In genomic region chr3:69385033-69385722, GRCh38 we compare ENCODE assay signal across 8 cellular contexts. TPM values are rescaled to one million over a fixed set of nuclear protein-coding genes. Genes with fewer than 3 reads are reported as not detected.
DNase-seq lines count a peak whose midpoint lies in the region; ATAC-seq and TF ChIP-seq lines count a peak whose summit lies in the region.

No MANE protein-coding gene starts in this region.

- 63% methylated on average over 10 of the region's 11 CpGs for WGBS in mammary epithelial cell (ENCODE audit: low coverage, missing lambda C conversion rate)

- peak overlapping the region; percentile 100 for H3K4me2 ChIP-seq in mammary epithelial cell (ENCODE audit: insufficient read depth, low read depth, low read length)

- no peak for TF ChIP-seq CTCF in mammary epithelial cell (conservative IDR thresholded peaks at IDR 0.05 in 1 of 2, IDR thresholded peaks at IDR 0.05 in 1 of 2; ENCODE audit: extremely low read depth in 1 of 2, insufficient read depth in 1 of 2, low read depth in 1 of 2, low read length in 2 of 2)
- TF ChIP-seq CTCF in lower lobe of right lung (IDR thresholded peaks at IDR 0.05) = no peak
- no peak for TF ChIP-seq CTCF in thoracic aorta (IDR thresholded peaks at IDR 0.05)

- no peaks in the 10 kb centered on the region for H3K36me3 ChIP-seq in mammary epithelial cell (ENCODE audit: insufficient read depth, low read length)
- H3K36me3 ChIP-seq in lower lobe of right lung = no peaks in the 10 kb centered on the region
- no peaks in the 10 kb centered on the region for H3K36me3 ChIP-seq in thoracic aorta

- H3K4me3 Mint-ChIP-seq in T-helper 2 cell treated with Interferon-gamma antibody and Interleukin-4, amounts not matched to agents 5 μg/mL and 100 μg/mL, for 36 hours = peak overlapping the region; percentile 75

- peak overlapping the region; percentile 52 for H3K9ac ChIP-seq in mammary epithelial cell (ENCODE audit: insufficient read depth, low read length)

- H3K27ac ChIP-seq in mammary epithelial cell (ENCODE audit: insufficient read depth, low read depth, low read length) (peak overlapping the region; percentile 76), lower lobe of right lung (peak overlapping the region; percentile 77), thoracic aorta (peak overlapping the region; percentile 44 to 72)

- no peaks in the 10 kb centered on the region for H4K20me1 ChIP-seq in mammary epithelial cell (ENCODE audit: insufficient read depth, low read length)

- no TSS peak for BruUV-seq in mammary epithelial cell (replicated peaks; lab: Mats Ljungman, UMichigan)

- dilution Hi-C loops in mammary epithelial cell (cut with HindIII; ENCODE audit: low sequenced_read_pairs) = no loop called here

- intact Hi-C loops in mammary epithelial cell (cut with micrococcal nuclease) (loop anchor here (1.0 kb wide), 1 partner anchor 14 kb away; no protein-coding TSS in a partner anchor), lower lobe of right lung (cut with DNase I) (no loop called here)

- H3K9me3 Mint-ChIP-seq in T-helper 2 cell treated with Interferon-gamma antibody and Interleukin-4, amounts not matched to agents 5 μg/mL and 100 μg/mL, for 36 hours = no peaks in the 10 kb centered on the region

- ATAC-seq in lower lobe of right lung = peak; percentile 2 to 58
- ATAC-seq in thoracic aorta (ENCODE audit: insufficient number of reproducible peaks, low FRiP score, low read depth) = no peak
- no peak for ATAC-seq in HG03442 (IDR thresholded peaks at IDR 0.05; ENCODE audit: unreplicated experiment)
- ATAC-seq in HG03159 (IDR thresholded peaks at IDR 0.05; ENCODE audit: unreplicated experiment) = no peak

- peak overlapping the region; percentile 32 to 68 (median 59) for H3K4me3 ChIP-seq in mammary epithelial cell (replicated peaks in 1 of 3; ENCODE audit: insufficient read depth in 1 of 3, low read depth in 2 of 3, low read length in 3 of 3)
- H3K4me3 ChIP-seq in lower lobe of right lung = peak overlapping the region; percentile 66
- peak overlapping the region; percentile 78 for H3K4me3 ChIP-seq in thoracic aorta

- H3K27me3 Mint-ChIP-seq in T-helper 2 cell treated with Interferon-gamma antibody and Interleukin-4, amounts not matched to agents 5 μg/mL and 100 μg/mL, for 36 hours (ENCODE audit: low read depth) = peaks cover 79% of the 10 kb centered on the region

- peak overlapping the region; percentile 78 for H2AFZ ChIP-seq in mammary epithelial cell (ENCODE audit: low read depth, low read length)

- peaks cover 9% of the 10 kb centered on the region for H3K4me1 Mint-ChIP-seq in T-helper 2 cell treated with Interferon-gamma antibody and Interleukin-4, amounts not matched to agents 5 μg/mL and 100 μg/mL, for 36 hours (ENCODE audit: low read depth)

- in situ Hi-C loops in mammary epithelial cell (cut with MboI; ENCODE audit: low sequenced_read_pairs in 2 of 2) = no loop called here

- H3K9me3 ChIP-seq in mammary epithelial cell (replicated peaks; ENCODE audit: insufficient read depth, low read length) = no peaks in the 10 kb centered on the region
- no peaks in the 10 kb centered on the region for H3K9me3 ChIP-seq in lower lobe of right lung
- no peaks in the 10 kb centered on the region for H3K9me3 ChIP-seq in thoracic aorta

- CTCF ChIA-PET in mammary epithelial cell (lab: Charles Lee; ENCODE audit: low non-redundant PET) = no interaction called here

- H3K79me2 ChIP-seq in mammary epithelial cell (ENCODE audit: insufficient read depth, low read length) = peaks cover 51% of the 10 kb centered on the region

- DNase-seq in T-helper 2 cell treated with Interferon-gamma antibody and Interleukin-4, amounts not matched to agents 5 μg/mL and 100 μg/mL, for 36 hours (ENCODE audit: low spot score) = no peak
- DNase-seq in T-helper 2 cell (no peak), mammary epithelial cell (no peak), lower lobe of right lung (no peak), thoracic aorta (ENCODE audit: low spot score) (no peak), NCI-H446 (lab: John Stamatoyannopoulos, UW) (no peak)

- no peaks in the 10 kb centered on the region for H3K36me3 Mint-ChIP-seq in T-helper 2 cell treated with Interferon-gamma antibody and Interleukin-4, amounts not matched to agents 5 μg/mL and 100 μg/mL, for 36 hours (ENCODE audit: low read depth)

- no peak overlapping the region for H3K27ac Mint-ChIP-seq in T-helper 2 cell treated with Interferon-gamma antibody and Interleukin-4, amounts not matched to agents 5 μg/mL and 100 μg/mL, for 36 hours

- H3K27me3 ChIP-seq in mammary epithelial cell (ENCODE audit: insufficient read depth, low read length) = no peaks in the 10 kb centered on the region
- no peaks in the 10 kb centered on the region for H3K27me3 ChIP-seq in lower lobe of right lung (ENCODE audit: low read depth)
- H3K27me3 ChIP-seq in thoracic aorta (replicated peaks; ENCODE audit: insufficient read depth) = no peaks in the 10 kb centered on the region

- H3K4me1 ChIP-seq in mammary epithelial cell (ENCODE audit: insufficient read depth, low read length) (peaks cover 37% of the 10 kb centered on the region), lower lobe of right lung (peaks cover 46% of the 10 kb centered on the region), thoracic aorta (ENCODE audit: control insufficient read depth in 1 of 2, low read depth in 2 of 2) (peaks cover 6 to 7% of the 10 kb centered on the region in 2 donors)

RNA-seq across cellular contexts. Expression of gene FRMD4B, which starts 0.7 kb away (rescaled TPM):
- total RNA-seq in mammary epithelial cell (10 to 100 TPM; 42.0 to 64.1 TPM), lower lobe of right lung (62.4 TPM), thoracic aorta (10 to 100 TPM; 57.5 to 86.1 TPM)
- polyA plus RNA-seq in mammary epithelial cell = 26.5 TPM
- 91.6 TPM for polyA minus RNA-seq in mammary epithelial cell

Comparison
In these comparisons a context has a peak if more than half of its experiments do, and no peak if none do; other contexts are left out.
1. ATAC-seq: peak in lower lobe of right lung (2 of 2); none in thoracic aorta (single experiment), HG03442 (single experiment) and HG03159 (single experiment).
2. Peak in every context shown above with its lines, with median percentiles within 50 percentile points of each other: H3K27ac ChIP-seq and H3K4me3 ChIP-seq.